ENCODE assay signal across 10 cellular contexts in the genomic region with DNA sequence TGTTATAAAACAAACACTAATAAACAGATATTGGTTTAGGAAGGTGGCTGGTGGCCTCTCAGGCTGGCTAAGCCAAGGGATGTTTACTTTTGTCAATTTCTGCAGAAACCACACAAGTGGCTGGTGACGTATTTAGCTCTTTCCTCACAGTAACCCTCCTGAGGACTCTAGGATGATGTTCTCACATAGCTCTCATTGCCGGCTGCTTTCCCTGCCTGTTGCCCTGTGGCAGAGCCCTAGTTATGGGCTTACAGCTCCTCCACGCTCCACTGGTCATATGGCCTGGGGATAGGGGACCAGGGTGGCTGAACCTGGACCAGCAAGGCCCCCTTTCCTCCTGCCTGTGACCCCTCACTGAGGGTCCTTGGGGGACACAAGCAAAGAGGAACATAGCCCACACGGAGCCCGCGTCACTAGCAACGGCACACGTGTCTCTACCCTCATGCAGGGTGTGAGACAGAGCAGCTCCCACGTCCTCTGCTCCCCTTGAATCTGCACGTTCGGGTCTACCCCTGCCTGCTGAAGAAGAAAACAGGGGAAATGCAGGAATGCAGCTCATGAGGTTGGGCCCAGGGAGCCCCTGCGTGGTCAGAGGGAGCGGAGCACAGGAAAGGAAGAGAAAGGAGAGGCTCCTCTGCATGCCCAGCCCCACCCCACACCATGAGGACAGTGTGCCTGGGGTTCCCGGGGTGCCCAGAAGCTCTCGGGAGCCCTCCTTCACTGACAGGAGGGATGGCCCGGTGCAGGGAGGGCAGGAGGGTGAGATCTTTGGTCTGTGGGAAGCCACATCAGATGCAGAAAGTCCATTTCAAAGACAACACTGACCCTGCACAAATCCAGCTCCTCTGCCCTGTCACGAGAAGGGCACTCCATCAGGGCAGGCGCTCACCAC. TPM values are rescaled to one million over a fixed set of nuclear protein-coding genes. Genes with fewer than 3 reads are reported as not detected.
A peak's percentile ranks its signal among the peaks of the same experiment; 100 is the strongest.
DNase-seq lines count a peak whose midpoint lies in the region; ATAC-seq lines count a peak whose summit lies in the region.
"Had no signal": no experiment of that assay in that cellular context is flagged by ENCODE, and none has a peak within 500 bp of the region (broad histone marks: within the 10 kb centered on the region; RNA-seq: fewer than 3 reads in every experiment).

No MANE protein-coding gene starts in this region.

- peak overlapping the region; percentile 30 to 100 for H2BK12ac ChIP-seq in mesenchymal stem cell (ENCODE audit: low read length in 2 of 2)

- peak overlapping the region in 1 of 2 experiments; percentile 98 for H3K14ac ChIP-seq in mesenchymal stem cell (ENCODE audit: low read length in 2 of 2)

- no peak for ATAC-seq in GM21619 (IDR thresholded peaks at IDR 0.05; ENCODE audit: unreplicated experiment)
- no peak for ATAC-seq in HG02610 (IDR thresholded peaks at IDR 0.05; ENCODE audit: unreplicated experiment)
- ATAC-seq in GM21737 (IDR thresholded peaks at IDR 0.05; ENCODE audit: unreplicated experiment), result no peak

- H2BK5ac ChIP-seq in mesenchymal stem cell (ENCODE audit: low read depth, low read length, poor library complexity, severe bottlenecking), result no peak overlapping the region

- H3K9me3 ChIP-seq in duodenal mucosa (ENCODE audit: control insufficient read depth in 1 of 2, low read length in 2 of 2) (no peaks in the 10 kb centered on the region), mesenchymal stem cell (ENCODE audit: control insufficient read depth, low read length) (no peaks in the 10 kb centered on the region)
- H3K9me3 ChIP-seq: Caco-2 had no signal

- H3K36me3 ChIP-seq in duodenal mucosa (ENCODE audit: control insufficient read depth in 1 of 2, insufficient read depth in 2 of 2, low read length in 2 of 2) (no peaks in the 10 kb centered on the region), mesenchymal stem cell (ENCODE audit: control insufficient read depth in 1 of 2, insufficient read depth in 2 of 2, low read depth in 1 of 2, low read length in 2 of 2) (peaks cover 0 to 3% of the 10 kb centered on the region in 2 experiments)

- H4K91ac ChIP-seq in mesenchymal stem cell (ENCODE audit: low read length), result peak overlapping the region; percentile 78

- H3K18ac ChIP-seq in mesenchymal stem cell (ENCODE audit: low read depth in 1 of 2, low read length in 2 of 2), result peak overlapping the region; percentile 16 to 100

- H2AK5ac ChIP-seq in mesenchymal stem cell (ENCODE audit: low read length, severe bottlenecking), result no peak overlapping the region

- H3K4me3 ChIP-seq in duodenal mucosa (ENCODE audit: low read depth in 1 of 2, low read length in 2 of 2) (no peak overlapping the region), mesenchymal stem cell (ENCODE audit: insufficient read depth in 1 of 2, low read depth in 1 of 2, low read length in 2 of 2) (no peak overlapping the region)

- peak overlapping the region; percentile 11 for H2BK120ac ChIP-seq in mesenchymal stem cell (ENCODE audit: low read depth, low read length)

- H3K79me1 ChIP-seq in mesenchymal stem cell (replicated peaks; ENCODE audit: low read length, poor library complexity, severe bottlenecking), result peaks cover 4% of the 10 kb centered on the region

- peak overlapping the region in 1 of 2 experiments; percentile 2 for H3K23ac ChIP-seq in mesenchymal stem cell (ENCODE audit: low read length in 2 of 2)

- peak overlapping the region in 1 of 2 donors; percentile 7 for H3K9ac ChIP-seq in duodenal mucosa (ENCODE audit: low read depth in 1 of 2, low read length in 2 of 2)
- H3K9ac ChIP-seq in mesenchymal stem cell (ENCODE audit: low read length), result peak overlapping the region; percentile 74

- peak overlapping the region; percentile 40 for H3K27ac ChIP-seq in duodenal mucosa (ENCODE audit: low read depth, low read length)
- no peak overlapping the region for H3K27ac ChIP-seq in mesenchymal stem cell (ENCODE audit: low read length, poor library complexity, severe bottlenecking)

- peak; percentile 37 for DNase-seq in AG20443 (ENCODE audit: low spot score)
- peak; percentile 78 for DNase-seq in NCI-H2029 treated with DMSO at 0.1 percent for 48 hours (lab: John Stamatoyannopoulos, UW)
- DNase-seq in mesenchymal stem cell, result peak; percentile 99
- DNase-seq in NCI-H1694 (lab: John Stamatoyannopoulos, UW), result no peak
- DNase-seq: Caco-2; NK-92 treated with Interleukin-12 subunit alpha and Interleukin-12 subunit beta, amount 100 ng/mL, for 24 hours had no signal

- no peak overlapping the region for H2BK15ac ChIP-seq in mesenchymal stem cell (ENCODE audit: low read depth, poor library complexity, severe bottlenecking)

- no peak overlapping the region for H2AFZ ChIP-seq in mesenchymal stem cell (ENCODE audit: low read depth, low read length)

- peaks cover 0 to 8% of the 10 kb centered on the region in 2 donors for H3K4me1 ChIP-seq in duodenal mucosa (ENCODE audit: control insufficient read depth in 1 of 2, insufficient read depth in 2 of 2, low read length in 2 of 2)
- H3K4me1 ChIP-seq in mesenchymal stem cell (ENCODE audit: control insufficient read depth, insufficient read depth, low read depth, low read length), result peaks cover 10% of the 10 kb centered on the region
- H3K4me1 ChIP-seq: Caco-2 had no signal

- no peak overlapping the region for H3K4me2 ChIP-seq in mesenchymal stem cell (ENCODE audit: low read length, poor library complexity, severe bottlenecking)

- H3K27me3 ChIP-seq in duodenal mucosa (ENCODE audit: control insufficient read depth in 1 of 2, insufficient read depth in 2 of 2, low read length in 2 of 2), result no peaks in the 10 kb centered on the region
- no peaks in the 10 kb centered on the region for H3K27me3 ChIP-seq in mesenchymal stem cell (ENCODE audit: control insufficient read depth in 1 of 2, insufficient read depth in 1 of 2, low read length in 2 of 2)

- 41% methylated on average over 15 of the region's 18 CpGs for WGBS in mesenchymal stem cell

- H3K4ac ChIP-seq in mesenchymal stem cell (ENCODE audit: low read depth in 1 of 2, low read length in 2 of 2), result peak overlapping the region; percentile 62 to 93

- peak overlapping the region; percentile 9 for H4K8ac ChIP-seq in mesenchymal stem cell (ENCODE audit: low read length)

RNA-seq across cellular contexts. Expression of a gene that starts 13.9 kb away (rescaled TPM):
- polyA plus RNA-seq in mesenchymal stem cell (2013, experiment 1 of 2), result 0.43 TPM
- polyA plus RNA-seq in mesenchymal stem cell (2013, experiment 2 of 2), result 0.37 TPM

RNA-seq across cellular contexts. Expression of a gene that starts 54.4 kb away (rescaled TPM):
- polyA plus RNA-seq in mesenchymal stem cell (2013, experiment 1 of 2), result 141 TPM
- 139 TPM for polyA plus RNA-seq in mesenchymal stem cell (2013, experiment 2 of 2)
